Comparison of ENCODE assay signal across 8 cellular contexts in genomic region chr19:28468701-28469459, GRCh38.
DNase-seq lines count a peak whose midpoint lies in the region; ATAC-seq and TF ChIP-seq lines count a peak whose summit lies in the region.

No MANE protein-coding gene starts in this region.

- no peaks in the 10 kb centered on the region for H3K36me3 ChIP-seq in Panc1 (ENCODE audit: control insufficient read depth, insufficient read depth, low read length)

- no peaks in the 10 kb centered on the region for H3K4me1 ChIP-seq in Panc1 (ENCODE audit: control insufficient read depth, insufficient read depth, low read length)

- H3K27me3 ChIP-seq in Panc1 (ENCODE audit: control insufficient read depth, insufficient read depth, low read length): no peaks in the 10 kb centered on the region; the same call in 1 of the 2 replicates

- DNase-seq in Panc1 (ENCODE audit: low read depth, low spot score) (no peak), epidermal melanocyte (ENCODE audit: insufficient read length, low spot score) (peak; percentile 42), skeletal muscle cell (ENCODE audit: low read depth) (peak; percentile 63), pons (ENCODE audit: low spot score) (no peak)

- no peak for TF ChIP-seq CTCF in Panc1 (IDR thresholded peaks at IDR 0.05)

- H3K27ac ChIP-seq in Panc1 (ENCODE audit: low read length): no peak overlapping the region

- no peaks in the 10 kb centered on the region for H3K9me3 ChIP-seq in Panc1 (ENCODE audit: control insufficient read depth, insufficient read depth, low read depth, low read length)

- POLR2A ChIA-PET in Panc1 (lab: Charles Lee): no interaction called here

- intact Hi-C loops in Panc1 (cut with micrococcal nuclease; ENCODE audit: unreplicated experiment): loop anchor here (5.0 kb wide), 1 partner anchor 408 kb away; no protein-coding TSS in a partner anchor

- no peak overlapping the region for H3K4me3 ChIP-seq in Panc1 (ENCODE audit: low read depth in 2 of 2, low read length in 2 of 2)
- H3K4me3 ChIP-seq in skeletal muscle cell (ENCODE audit: low read depth, low read length): no peak overlapping the region

- ATAC-seq in GM19395 (IDR thresholded peaks at IDR 0.05; ENCODE audit: unreplicated experiment) (peak; percentile 57), Panc1 (0 out of 2 replicates have a peak, but pooled peaks have one; percentile 38), GM18873 (IDR thresholded peaks at IDR 0.05; ENCODE audit: low FRiP score, unreplicated experiment) (no peak), GM19035 (IDR thresholded peaks at IDR 0.05; ENCODE audit: unreplicated experiment) (no peak), HG02885 (IDR thresholded peaks at IDR 0.05; ENCODE audit: poor library complexity, unreplicated experiment) (no peak)

- BruUV-seq in Panc1 (replicated peaks; lab: Mats Ljungman, UMichigan): no TSS peak

- CTCF ChIA-PET in Panc1 (lab: Charles Lee): interaction anchor here (0.5 to 1.5 kb wide), 4 partner anchors 101 to 737 kb away, joined by 3 to 6 read pairs (median 4); no protein-coding TSS in a partner anchor

- in situ Hi-C loops in Panc1 (cut with HindIII; ENCODE audit: low pct_unique_long_range_greater_than_20kb, low sequenced_read_pairs): no loop called here

Comparison
In these comparisons a context has a peak if more than half of its experiments do, and no peak if none do; other contexts are left out.
1. ATAC-seq: peak in GM19395 (single experiment) and Panc1 (single experiment); none in GM18873 (single experiment), GM19035 (single experiment) and HG02885 (single experiment).
2. DNase-seq: peak in epidermal melanocyte (single experiment) and skeletal muscle cell (single experiment); none in Panc1 (single experiment) and pons (single experiment).